14 cellular contexts compared by ENCODE assay signal in the genomic region with DNA sequence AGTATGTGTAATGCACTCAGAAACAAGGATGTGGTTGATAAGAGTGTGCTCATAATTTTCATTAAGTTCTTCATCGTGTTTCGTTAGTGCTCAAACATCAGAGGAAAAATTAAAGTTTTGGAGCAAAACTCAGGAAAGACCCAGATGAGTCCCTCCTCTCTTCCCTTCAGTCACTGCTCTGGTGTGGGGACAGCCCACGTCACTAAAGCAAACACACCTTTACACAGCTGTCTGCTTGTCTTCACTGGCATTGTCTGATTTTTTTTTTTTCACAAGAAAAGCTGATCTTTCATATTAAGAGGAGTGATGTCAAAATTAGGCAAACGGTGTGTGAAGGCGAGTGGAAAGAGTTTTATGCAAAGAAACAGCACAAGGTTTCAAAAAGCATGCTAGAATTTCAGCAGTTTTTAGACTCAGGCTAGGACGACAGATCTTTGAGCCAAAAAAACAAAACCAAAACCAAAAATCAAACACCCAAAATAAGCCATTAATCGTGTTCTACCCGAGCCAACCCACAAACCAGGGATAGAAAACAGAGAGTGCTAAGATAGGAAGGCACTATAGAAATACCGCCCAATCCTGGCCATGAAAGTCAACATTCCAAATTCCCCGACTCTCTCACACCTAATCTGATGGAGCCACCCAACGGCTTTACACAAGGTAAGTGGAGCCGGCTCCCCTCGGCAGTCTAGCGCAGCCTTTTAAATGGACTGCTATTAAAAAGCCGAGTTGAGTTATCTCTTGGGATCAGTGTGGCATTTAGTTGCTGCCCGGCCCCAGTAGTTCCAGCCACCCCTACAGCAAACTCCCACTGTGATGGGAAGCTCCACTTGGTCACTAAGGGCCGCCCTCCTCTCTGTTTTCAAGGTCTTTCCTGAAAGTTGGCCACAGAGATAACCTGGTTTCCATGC. TPM values are rescaled to one million over a fixed set of nuclear protein-coding genes. Genes with fewer than 3 reads are reported as not detected.
DNase-seq lines count a peak whose midpoint lies in the region; ATAC-seq, FAIRE-seq and TF ChIP-seq lines count a peak whose summit lies in the region.
"Had no signal": no experiment of that assay in that cellular context is flagged by ENCODE, and none has a peak within 500 bp of the region (broad histone marks: within the 10 kb centered on the region; RNA-seq: fewer than 3 reads in every experiment).

No MANE protein-coding gene starts in this region.

- H4K20me1 ChIP-seq in H1 (replicated peaks in 1 of 2; ENCODE audit: control insufficient read depth in 1 of 2, insufficient read depth in 2 of 2, low read length in 2 of 2), result no peaks in the 10 kb centered on the region

- 81% methylated on average over 17 of the region's 17 CpGs; no CpG with 5 or more reads in 1 of the 2 experiments for WGBS in H1 (ENCODE audit: extremely low coverage in 1 of 2, insufficient coverage in 1 of 2, insufficient read length in 1 of 2, insufficient replicate concordance in 2 of 2, low coverage in 1 of 2, low lambda C conversion rate in 2 of 2, missing lambda C conversion rate in 1 of 2), 2 experiments
- WGBS in stomach, 5 donors, result 25 to 37% (median 29%) methylated on average over 17 of the region's 17 CpGs

- H3K4me1 ChIP-seq in H1 (replicated peaks in 1 of 4; ENCODE audit: control insufficient read depth in 3 of 4, insufficient read depth in 4 of 4, low read length in 3 of 4) (no peaks in the 10 kb centered on the region), stomach (peaks cover 0 to 8% (median 4%) of the 10 kb centered on the region in 4 donors)
- H3K4me1 ChIP-seq: psoas muscle had no signal

- H3K27me3 Mint-ChIP-seq in activated naive CD4-positive, alpha-beta T cell treated with anti-CD3 and anti-CD28 coated beads for 36 hours (ENCODE audit: low read depth), result peaks cover 18% of the 10 kb centered on the region

- no peak overlapping the region for H3K27ac Mint-ChIP-seq in activated naive CD4-positive, alpha-beta T cell treated with anti-CD3 and anti-CD28 coated beads for 36 hours

- TF ChIP-seq POLR2A in H1 (IDR thresholded peaks at IDR 0.05; ENCODE audit: control extremely low read depth in 1 of 2, low read depth in 2 of 2, low read length in 2 of 2) (no peak), stomach (IDR thresholded peaks at IDR 0.05) (no peak)

- no peak for DNase-seq in activated naive CD4-positive, alpha-beta T cell treated with anti-CD3 and anti-CD28 coated beads for 36 hours
- DNase-seq in activated naive CD4-positive, alpha-beta T cell (lab: John Stamatoyannopoulos, UW), result no peak
- peak; percentile 74 for DNase-seq in NCI-H146 (lab: John Stamatoyannopoulos, UW)
- DNase-seq in H1 (ENCODE audit: low read depth in 1 of 2, low spot score in 2 of 2), result no peak
- no peak for DNase-seq in stomach
- no peak for DNase-seq in stimulated activated CD4-positive, alpha-beta T cell treated with anti-CD3 and anti-CD28 coated beads, Interleukin-4, amount 100 ng/mL, for 4 hours
- DNase-seq in GM13976 (ENCODE audit: low spot score), result no peak
- DNase-seq: left ventricle myocardium superior, psoas muscle, WERI-Rb-1 had no signal

- no peak overlapping the region for H4K91ac ChIP-seq in H1 (replicated peaks; ENCODE audit: insufficient read length, low read length)

- H3K4ac ChIP-seq in H1 (replicated peaks; ENCODE audit: insufficient read length, low read depth, low read length), result no peak overlapping the region

- no peaks in the 10 kb centered on the region for H3K4me1 Mint-ChIP-seq in activated naive CD4-positive, alpha-beta T cell treated with anti-CD3 and anti-CD28 coated beads for 36 hours (ENCODE audit: low read depth)

- no peak overlapping the region for H2BK15ac ChIP-seq in H1 (ENCODE audit: low read length)

- no peak for ATAC-seq in GM21526 (IDR thresholded peaks at IDR 0.05; ENCODE audit: low FRiP score, unreplicated experiment)
- ATAC-seq: left ventricle myocardium superior, psoas muscle had no signal

- no peak for TF ChIP-seq EP300 in H1 (IDR thresholded peaks at IDR 0.05; ENCODE audit: borderline replicate concordance in 1 of 2, low read depth in 2 of 2, low read length in 2 of 2)
- TF ChIP-seq EP300 in stomach (IDR thresholded peaks at IDR 0.05), result no peak

- POLR2A ChIA-PET in H1 (lab: Charles Lee; ENCODE audit: partially characterized antibody), result no interaction called here

- H3K79me2 ChIP-seq in H1 (ENCODE audit: control insufficient read depth in 1 of 2, insufficient read depth in 2 of 2, low read length in 2 of 2), result no peaks in the 10 kb centered on the region

- no peak overlapping the region for H2AK5ac ChIP-seq in H1 (ENCODE audit: low read depth, low read length)

- intact Hi-C loops in activated naive CD4-positive, alpha-beta T cell treated with anti-CD3 and anti-CD28 coated beads for 36 hours (cut with micrococcal nuclease), result no loop called here
- intact Hi-C loops in stomach (cut with DNase I; ENCODE audit: low total_unique reads), result no loop called here

- no peak overlapping the region for H4K5ac ChIP-seq in H1 (ENCODE audit: insufficient read length, low read depth, low read length)

- H3K27ac ChIP-seq in H1 (ENCODE audit: low read depth, low read length), result no peak overlapping the region
- no peak overlapping the region for H3K27ac ChIP-seq in stomach
- H3K27ac ChIP-seq: psoas muscle, WERI-Rb-1 had no signal

- no peak overlapping the region for H3K23ac ChIP-seq in H1 (ENCODE audit: insufficient read length)

- peak overlapping the region; percentile 43 for H3K4me3 Mint-ChIP-seq in activated naive CD4-positive, alpha-beta T cell treated with anti-CD3 and anti-CD28 coated beads for 36 hours

- no peak for FAIRE-seq in H1 (lab: Jason Lieb, UNC)
- FAIRE-seq: astrocyte, GM18507, RCC 7860 had no signal

- H3K27me3 ChIP-seq in H1 (replicated peaks in 1 of 4; ENCODE audit: control insufficient read depth in 3 of 4, extremely low read depth in 1 of 4, insufficient read depth in 3 of 4, low read length in 3 of 4) (peaks cover 0 to 6% (median 2%) of the 10 kb centered on the region in 4 experiments; a peak in 4 of 7 replicates), stomach (peaks cover 0 to 36% (median 7%) of the 10 kb centered on the region in 3 donors)

- no peak overlapping the region for H3K56ac ChIP-seq in H1 (replicated peaks; ENCODE audit: insufficient read length, low read depth, low read length)

- H3K9me3 ChIP-seq in H1 (ENCODE audit: insufficient read depth in 2 of 2, low read depth in 1 of 2, low read length in 1 of 2) (no peaks in the 10 kb centered on the region), stomach (no peaks in the 10 kb centered on the region)
- H3K9me3 ChIP-seq: psoas muscle had no signal

- H3K36me3 Mint-ChIP-seq in activated naive CD4-positive, alpha-beta T cell treated with anti-CD3 and anti-CD28 coated beads for 36 hours (ENCODE audit: low read depth), result no peaks in the 10 kb centered on the region

- no peaks in the 10 kb centered on the region for H3K79me1 ChIP-seq in H1 (ENCODE audit: low read depth, low read length)

- no peak overlapping the region for H3K4me3 ChIP-seq in H1 (ENCODE audit: extremely low read depth in 1 of 4, insufficient read depth in 2 of 4, low read depth in 3 of 4, low read length in 4 of 4)
- H3K4me3 ChIP-seq in stomach, result peak overlapping the region in 3 of 4 donors; percentile 1 to 28 (median 26)
- H3K4me3 ChIP-seq: psoas muscle had no signal

- H2BK20ac ChIP-seq in H1 (ENCODE audit: low read length), result no peak overlapping the region

- no peaks in the 10 kb centered on the region for H3K9me3 Mint-ChIP-seq in activated naive CD4-positive, alpha-beta T cell treated with anti-CD3 and anti-CD28 coated beads for 36 hours

- H3K36me3 ChIP-seq in H1 (ENCODE audit: control insufficient read depth in 2 of 4, insufficient read depth in 4 of 4, low read length in 3 of 4) (no peaks in the 10 kb centered on the region), stomach (no peaks in the 10 kb centered on the region)
- H3K36me3 ChIP-seq: WERI-Rb-1 had no signal

- H3K18ac ChIP-seq in H1 (ENCODE audit: extremely low read depth, low read length), result no peak overlapping the region

- H2BK120ac ChIP-seq in H1 (replicated peaks; ENCODE audit: low read depth, low read length), result no peak overlapping the region

- no peaks in the 10 kb centered on the region for H3K23me2 ChIP-seq in H1 (ENCODE audit: low read depth, low read length)

- CTCF ChIA-PET in activated naive CD4-positive, alpha-beta T cell treated with anti-CD3 and anti-CD28 coated beads for 36 hours (lab: Charles Lee), result no interaction called here
- CTCF ChIA-PET in H1 (lab: Charles Lee; ENCODE audit: partially characterized antibody), result interaction anchor here (0.9 to 1.1 kb wide), 3 partner anchors 55 to 1276 kb away, joined by 3 to 4 read pairs (median 3); no protein-coding TSS in a partner anchor

- H3K9ac ChIP-seq in H1 (replicated peaks in 1 of 4; ENCODE audit: extremely low read depth in 1 of 4, low read depth in 3 of 4, low read length in 3 of 4), result no peak overlapping the region

- in situ Hi-C loops in GM13976 (cut with MboI; ENCODE audit: low sequenced_read_pairs, unreplicated experiment), result no loop called here

- TF ChIP-seq CTCF in H1 (IDR thresholded peaks at IDR 0.05; ENCODE audit: control extremely low read depth in 1 of 3, insufficient read depth in 1 of 3, low read depth in 1 of 3, low read length in 3 of 3), result no peak
- no peak for TF ChIP-seq CTCF in stomach (IDR thresholded peaks at IDR 0.05)
- no peak for TF ChIP-seq CTCF in GM13976 (IDR thresholded peaks at IDR 0.05; ENCODE audit: borderline replicate concordance, control extremely low read depth, extremely low read depth, insufficient read depth, missing control alignments)

- no peak overlapping the region for H2BK12ac ChIP-seq in H1 (ENCODE audit: low read depth, low read length)

- no peak overlapping the region for H3K4me2 ChIP-seq in H1 (ENCODE audit: insufficient read depth in 1 of 2, low read depth in 2 of 2, low read length in 2 of 2)

- no peak overlapping the region for H4K8ac ChIP-seq in H1 (ENCODE audit: extremely low read depth, insufficient read depth, low read length)

- H2BK5ac ChIP-seq in H1 (ENCODE audit: low read depth, low read length), result no peak overlapping the region

- no peak overlapping the region for H3K14ac ChIP-seq in H1 (ENCODE audit: insufficient read length)

- TF ChIP-seq RAD21 in H1 (IDR thresholded peaks at IDR 0.05 in 1 of 2, conservative IDR thresholded peaks at IDR 0.05 in 1 of 2; ENCODE audit: low read depth in 2 of 2, low read length in 2 of 2), result 0 out of 4 replicates have a peak, but pooled peaks of 1 of the 2 experiments have one; percentile 5

- H2AFZ ChIP-seq in H1 (ENCODE audit: low read length), result 0 out of 2 replicates have a peak overlapping the region, but pooled peaks have one; percentile 4

RNA-seq across cellular contexts. Expression of a gene that starts 27.9 kb away (rescaled TPM):
- total RNA-seq in activated naive CD4-positive, alpha-beta T cell treated with anti-CD3 and anti-CD28 coated beads for 36 hours, result 1 to 10 TPM; 3.7 to 4.0 TPM
- 0.43 and 0.80 TPM in 2 replicates for total RNA-seq in H1 (2021; fragmentation: NEBNext Ultra II Directional; extraction: Animal tissue kit (Norgen Biotek cat#: 25700))
- polyA plus RNA-seq in H1 (2011; rRNA removed) (0.02 and 0.11 TPM in 2 replicates), stomach (under 1 TPM; 0.12 to 0.46 (median 0.18) TPM)
- polyA plus RNA-seq in H1 (2011; cell fraction: cytosol; rRNA removed), result 0.06 TPM
- polyA plus RNA-seq in H1 (2011; cell fraction: nucleus; rRNA removed), result 0.04 TPM
- 0.13 to 0.23 TPM (median 0.18 TPM) in 3 of 4 replicates, not detected in the other for polyA plus RNA-seq in H1 (2012, experiment 1 of 2)
- polyA plus RNA-seq in H1 (2012, experiment 2 of 2), result 0.21 TPM
- polyA plus RNA-seq in H1 (2013, experiment 1 of 2), result 0.30 TPM
- 0.29 TPM for polyA plus RNA-seq in H1 (2013, experiment 2 of 2)
- polyA minus RNA-seq in H1 (2011; rRNA and poly(A)+ RNA removed), result not detected in 2 replicates
- not detected for polyA minus RNA-seq in H1 (2011; cell fraction: cytosol; rRNA and poly(A)+ RNA removed)
- not detected for polyA minus RNA-seq in H1 (2011; cell fraction: nucleus; rRNA and poly(A)+ RNA removed)
- 1 to 10 TPM in 1 of 5 donors, under 1 TPM in 2, not detected in 2; 0.14 to 1.2 (median 0.18) TPM for total RNA-seq in stomach

Comparison
In these comparisons a context has a peak if more than half of its experiments do, and no peak if none do; other contexts are left out.
1. H3K4me3 ChIP-seq: peak in stomach (3 of 4); none in H1 (0 of 4).